In the genomic region with DNA sequence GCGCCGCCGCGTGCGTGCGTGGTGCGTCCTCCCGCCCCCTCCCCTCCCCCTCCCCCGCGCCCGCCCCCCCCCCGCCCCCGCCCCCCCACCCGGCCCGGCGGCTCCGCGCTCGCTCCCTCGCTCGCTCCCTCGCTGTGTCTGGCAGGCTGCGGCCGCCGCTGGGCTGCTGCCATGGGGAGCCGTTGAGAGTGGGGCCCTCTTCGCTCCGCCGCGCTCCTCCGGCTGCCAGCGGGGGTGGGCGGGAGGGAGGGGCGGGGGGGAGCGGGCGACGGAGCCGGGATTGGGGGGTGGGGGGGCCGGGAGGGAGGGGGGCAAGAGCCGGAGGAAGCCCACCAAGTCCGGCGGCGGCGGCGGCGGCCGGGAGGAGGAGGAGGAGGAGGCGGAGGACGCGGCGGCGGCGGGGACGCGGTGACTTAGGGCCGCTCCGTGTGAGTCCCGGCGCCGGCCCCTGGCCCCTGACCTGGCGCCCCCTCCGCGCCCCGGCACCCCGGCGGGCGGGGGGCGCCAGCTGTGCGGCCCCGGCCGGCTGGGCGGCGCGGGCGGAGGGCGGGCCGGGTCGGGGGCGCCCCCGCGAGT, we compare ENCODE assay signal across 8 cellular contexts. TPM values are rescaled to one million over a fixed set of nuclear protein-coding genes. Genes with fewer than 3 reads are reported as not detected.
A peak's percentile ranks its signal among the peaks of the same experiment; 100 is the strongest.
DNase-seq lines count a peak whose midpoint lies in the region; ATAC-seq and TF ChIP-seq lines count a peak whose summit lies in the region.

No MANE protein-coding gene starts in this region.

- H3K79me2 ChIP-seq in OCI-LY7 (ENCODE audit: insufficient read depth, low read depth, low read length) (peaks cover 6% of the 10 kb centered on the region; the same call in 1 of the 2 replicates), smooth muscle cell (ENCODE audit: low read depth) (peaks cover 28% of the 10 kb centered on the region)

- ATAC-seq in HG02678 (IDR thresholded peaks at IDR 0.05; ENCODE audit: unreplicated experiment) (no peak), omental fat pad (ENCODE audit: low FRiP score) (no peak)

- DNase-seq in NCI-H2029 (lab: John Stamatoyannopoulos, UW) (peak; percentile 48), NCI-H2029 treated with DMSO at 0.1 percent for 48 hours (lab: John Stamatoyannopoulos, UW) (no peak), OCI-LY7 (ENCODE audit: low spot score) (peak; percentile 47), esophagus muscularis mucosa (ENCODE audit: extremely low spot score) (no peak), smooth muscle cell (lab: John Stamatoyannopoulos, UW; ENCODE audit: unreplicated experiment) (no peak), SKM-1 (lab: John Stamatoyannopoulos, UW; ENCODE audit: unreplicated experiment) (no peak), omental fat pad (ENCODE audit: low spot score) (no peak)

- H3K36me3 ChIP-seq in OCI-LY7 (ENCODE audit: insufficient read depth, low read length) (peaks cover under 1% of the 10 kb centered on the region; the same call in 1 of the 2 replicates), esophagus muscularis mucosa (peaks cover 0 to under 1% (median under 1%) of the 10 kb centered on the region in 4 donors), smooth muscle cell (ENCODE audit: low read depth) (no peaks in the 10 kb centered on the region)

- no peaks in the 10 kb centered on the region for H3K9me2 ChIP-seq in OCI-LY7 (ENCODE audit: insufficient read depth, low read length)

- no peak overlapping the region for H3K4me2 ChIP-seq in OCI-LY7 (ENCODE audit: low read length)
- peak overlapping the region; percentile 66 for H3K4me2 ChIP-seq in smooth muscle cell

- TF ChIP-seq CTCF in OCI-LY7 (conservative IDR thresholded peaks at IDR 0.05; ENCODE audit: low read length) (no peak), esophagus muscularis mucosa (IDR thresholded peaks at IDR 0.05) (no peak), smooth muscle cell (IDR thresholded peaks at IDR 0.05; ENCODE audit: borderline replicate concordance, insufficient read depth, poor library complexity, severe bottlenecking) (no peak), omental fat pad (IDR thresholded peaks at IDR 0.05) (no peak)

- H2AFZ ChIP-seq in OCI-LY7 (ENCODE audit: low read length) (no peak overlapping the region), smooth muscle cell (ENCODE audit: low read depth) (no peak overlapping the region)

- H3F3A ChIP-seq in smooth muscle cell (ENCODE audit: low read depth), result peaks cover 21% of the 10 kb centered on the region

- peak overlapping the region; percentile 79 for H3K4me3 ChIP-seq in OCI-LY7 (ENCODE audit: low read depth, low read length, poor library complexity, severe bottlenecking)
- peak overlapping the region; percentile 71 to 97 (median 84) for H3K4me3 ChIP-seq in esophagus muscularis mucosa
- peak overlapping the region; percentile 71 for H3K4me3 ChIP-seq in smooth muscle cell

- WGBS in esophagus muscularis mucosa, result 0% methylated on average over 14 of the region's 81 CpGs
- whole genome bisulfite sequencing in smooth muscle cell (ENCODE audit: low lambda C conversion rate), result no CpG with 5 or more reads among the region's 81 CpGs

- H3K27ac ChIP-seq in OCI-LY7 (ENCODE audit: low read depth, low read length, poor library complexity, severe bottlenecking), result no peak overlapping the region
- peak overlapping the region; percentile 94 to 99 (median 96) for H3K27ac ChIP-seq in esophagus muscularis mucosa (replicated peaks in 1 of 4)
- no peak overlapping the region for H3K27ac ChIP-seq in smooth muscle cell (ENCODE audit: low read depth)

- CTCF ChIA-PET in OCI-LY7 (lab: Charles Lee; ENCODE audit: unreplicated experiment), result interaction anchor here (0.5 to 0.7 kb wide), 2 partner anchors 26 to 89 kb away, joined by 4 to 5 read pairs; no protein-coding TSS in a partner anchor

- POLR2A ChIA-PET in OCI-LY7 (lab: Charles Lee), result interaction anchor here (1.1 to 1.6 kb wide), 2 partner anchors 10 to 11 kb away, joined by 6 to 8 read pairs; no protein-coding TSS in a partner anchor

- intact Hi-C loops in OCI-LY7 (cut with micrococcal nuclease; ENCODE audit: unreplicated experiment) (loop anchor here (5.0 to 10.0 kb wide), 3 partner anchors 226 to 604 kb away; a partner anchor contains a TSS), esophagus muscularis mucosa (cut with DNase I) (loop anchor here (5.0 to 10.0 kb wide), 3 partner anchors 114 to 704 kb away; no protein-coding TSS in a partner anchor)

- H3K9ac ChIP-seq in smooth muscle cell (ENCODE audit: low read depth), result no peak overlapping the region

- H3K9me3 ChIP-seq in OCI-LY7 (ENCODE audit: low read length) (no peaks in the 10 kb centered on the region), esophagus muscularis mucosa (no peaks in the 10 kb centered on the region), smooth muscle cell (replicated peaks; ENCODE audit: low read depth) (no peaks in the 10 kb centered on the region)

- H3K4me1 ChIP-seq in OCI-LY7 (ENCODE audit: insufficient read depth, low read length, poor library complexity, severe bottlenecking), result peaks cover 41% of the 10 kb centered on the region
- H3K4me1 ChIP-seq in esophagus muscularis mucosa, result peaks cover 29 to 47% (median 42%) of the 10 kb centered on the region in 4 donors
- H3K4me1 ChIP-seq in smooth muscle cell (ENCODE audit: low read depth), result peaks cover 40% of the 10 kb centered on the region

- no peak for TF ChIP-seq POLR2A in esophagus muscularis mucosa (IDR thresholded peaks at IDR 0.05; ENCODE audit: low read depth)

- H4K20me1 ChIP-seq in OCI-LY7 (ENCODE audit: insufficient read depth, low read length) (peaks cover 34% of the 10 kb centered on the region), smooth muscle cell (ENCODE audit: low read depth) (peaks cover 42% of the 10 kb centered on the region)

- BruUV-seq in OCI-LY7 (replicated peaks; lab: Mats Ljungman, UMichigan), result no TSS peak

- no peak for TF ChIP-seq EP300 in esophagus muscularis mucosa (IDR thresholded peaks at IDR 0.05)

- H3K27me3 ChIP-seq in esophagus muscularis mucosa (no peaks in the 10 kb centered on the region), smooth muscle cell (ENCODE audit: low read depth) (no peaks in the 10 kb centered on the region)

RNA-seq across cellular contexts. Expression of a gene that starts 2.4 kb away (rescaled TPM):
- 18.9 and 21.0 TPM in 2 replicates for total RNA-seq in OCI-LY7 (2014; rRNA removed; shearing (Covaris generic))
- total RNA-seq in OCI-LY7 (2022) (9.9 and 12.2 TPM in 2 replicates), esophagus muscularis mucosa (10 to 100 TPM; 15.0 to 23.7 (median 18.2) TPM), smooth muscle cell (4.6 and 8.1 TPM in 2 replicates), omental fat pad (10 to 100 TPM in 2 of 4 donors, 1 to 10 TPM in 2; 7.0 to 24.7 (median 10.6) TPM)
- polyA plus RNA-seq in smooth muscle cell, result 0.29 and 0.89 TPM in 2 replicates

Comparison
In these comparisons a context has a peak if more than half of its experiments do, and no peak if none do; other contexts are left out.
1. DNase-seq: peak in NCI-H2029 (single experiment) and OCI-LY7 (single experiment); none in NCI-H2029 treated with DMSO at 0.1 percent for 48 hours (single experiment), esophagus muscularis mucosa (single experiment), smooth muscle cell (single experiment), SKM-1 (single experiment) and omental fat pad (single experiment).
2. H3K27ac ChIP-seq: peak in esophagus muscularis mucosa (4 of 4); none in OCI-LY7 (single experiment) and smooth muscle cell (single experiment).
3. Peak in every context shown above with its lines, with median percentiles within 50 percentile points of each other: H3K4me3 ChIP-seq.